Comparison of ENCODE assay signal across 10 cellular contexts in genomic region chr2:238433941-238434845, GRCh38. TPM values are rescaled to one million over a fixed set of nuclear protein-coding genes. Genes with fewer than 3 reads are reported as not detected.
DNase-seq lines count a peak whose midpoint lies in the region; ATAC-seq and TF ChIP-seq lines count a peak whose summit lies in the region.
"Had no signal": no experiment of that assay in that cellular context is flagged by ENCODE, and none has a peak within 500 bp of the region (broad histone marks: within the 10 kb centered on the region; RNA-seq: fewer than 3 reads in every experiment).

No MANE protein-coding gene starts in this region.

- TF ChIP-seq POLR2A in gastroesophageal sphincter (IDR thresholded peaks at IDR 0.05) = no peak
- TF ChIP-seq POLR2A in testis (IDR thresholded peaks at IDR 0.05) = no peak

- DNase-seq in CD8-positive, alpha-beta T cell = no peak
- DNase-seq in PC-3 = peak; percentile 80
- no peak for DNase-seq in chondrocyte (ENCODE audit: low spot score)
- no peak for DNase-seq in neural crest cell (ENCODE audit: low read depth, low spot score)
- DNase-seq in aorta = no peak
- DNase-seq in testis = no peak
- DNase-seq: NCI-H1694, upper lobe of right lung had no signal

- H3K4me3 Mint-ChIP-seq in CD8-positive, alpha-beta T cell = no peak overlapping the region
- H3K4me3 Mint-ChIP-seq in chondrocyte (ENCODE audit: unreplicated experiment) (no peak overlapping the region), neural crest cell (peak overlapping the region; percentile 57)

- H3K9ac ChIP-seq in PC-3 (ENCODE audit: low read length) = peak overlapping the region; percentile 75

- H3K4me1 Mint-ChIP-seq in CD8-positive, alpha-beta T cell (ENCODE audit: low read depth) = peaks cover 68% of the 10 kb centered on the region
- peaks cover 41% of the 10 kb centered on the region for H3K4me1 Mint-ChIP-seq in chondrocyte (ENCODE audit: low read depth)
- H3K4me1 Mint-ChIP-seq in neural crest cell = peaks cover 12% of the 10 kb centered on the region

- peaks cover 16% of the 10 kb centered on the region for H3F3A ChIP-seq in PC-3 (ENCODE audit: low read length, unreplicated experiment)

- no peaks in the 10 kb centered on the region for H4K20me1 ChIP-seq in PC-3 (ENCODE audit: low read length)

- 78 to 83% methylated on average over 6 to 11 of the region's 13 CpGs for WGBS in gastroesophageal sphincter (ENCODE audit: low coverage in 1 of 2), 2 donors
- WGBS in aorta, 2 donors = 86 to 87% methylated on average over 12 to 13 of the region's 13 CpGs
- WGBS in testis, 2 donors = 89 to 91% methylated on average over 13 of the region's 13 CpGs

- peaks cover 16% of the 10 kb centered on the region for H3K4me1 ChIP-seq in CD8-positive, alpha-beta T cell (ENCODE audit: insufficient read depth, low read length)
- peaks cover 63% of the 10 kb centered on the region for H3K4me1 ChIP-seq in PC-3 (ENCODE audit: insufficient read depth, low read length)
- H3K4me1 ChIP-seq in gastroesophageal sphincter = peaks cover 0 to 16% (median 4%) of the 10 kb centered on the region in 3 donors
- H3K4me1 ChIP-seq in aorta (ENCODE audit: control insufficient read depth in 1 of 2, insufficient read depth in 2 of 2, low read length in 2 of 2) = no peaks in the 10 kb centered on the region
- peaks cover 3% of the 10 kb centered on the region for H3K4me1 ChIP-seq in testis

- ATAC-seq in CD8-positive, alpha-beta T cell = no peak
- ATAC-seq in PC-3 (peak; percentile 54), gastroesophageal sphincter (no peak), aorta (ENCODE audit: low FRiP score) (no peak), GM18502 (IDR thresholded peaks at IDR 0.05; ENCODE audit: poor library complexity, unreplicated experiment) (no peak)

- 0 out of 2 replicates have a peak overlapping the region, but pooled peaks have one; percentile 7 for H2AFZ ChIP-seq in PC-3 (ENCODE audit: low read length)

- no peak for TF ChIP-seq EP300 in gastroesophageal sphincter (IDR thresholded peaks at IDR 0.05)

- H3K36me3 ChIP-seq in CD8-positive, alpha-beta T cell (ENCODE audit: insufficient read depth, low read length) = peaks cover 34% of the 10 kb centered on the region
- H3K36me3 ChIP-seq in PC-3 (ENCODE audit: low read depth, low read length) (peaks cover 31% of the 10 kb centered on the region), gastroesophageal sphincter (peaks cover 0 to 58% of the 10 kb centered on the region in 2 donors), aorta (ENCODE audit: control insufficient read depth in 1 of 2, insufficient read depth in 2 of 2, low read length in 1 of 2) (peaks cover 2 to 6% of the 10 kb centered on the region in 2 donors), testis (ENCODE audit: low read depth, missing control alignments) (no peaks in the 10 kb centered on the region)

- POLR2A ChIA-PET in CD8-positive, alpha-beta T cell (lab: Charles Lee) = no interaction called here
- POLR2A ChIA-PET in PC-3 (lab: Charles Lee; ENCODE audit: unreplicated experiment) = interaction anchor here (0.7 kb wide), 1 partner anchor 395 kb away, joined by 5 read pairs; no protein-coding TSS in a partner anchor

- peaks cover 85% of the 10 kb centered on the region for H3K36me3 Mint-ChIP-seq in CD8-positive, alpha-beta T cell
- H3K36me3 Mint-ChIP-seq in chondrocyte (ENCODE audit: low read depth) (peaks cover 26% of the 10 kb centered on the region), neural crest cell (ENCODE audit: low read depth) (peaks cover 26% of the 10 kb centered on the region)

- no peak overlapping the region for H3K27ac ChIP-seq in CD8-positive, alpha-beta T cell (ENCODE audit: low read depth, low read length)
- peak overlapping the region; percentile 98 for H3K27ac ChIP-seq in PC-3 (ENCODE audit: low read length)
- no peak overlapping the region for H3K27ac ChIP-seq in gastroesophageal sphincter
- H3K27ac ChIP-seq in aorta (ENCODE audit: low read depth in 1 of 2, low read length in 2 of 2) = no peak overlapping the region
- no peak overlapping the region for H3K27ac ChIP-seq in testis
- H3K27ac ChIP-seq: upper lobe of right lung had no signal

- H3K27ac Mint-ChIP-seq in CD8-positive, alpha-beta T cell = peak overlapping the region; percentile 53
- peak overlapping the region; percentile 97 for H3K27ac Mint-ChIP-seq in chondrocyte (ENCODE audit: unreplicated experiment)
- peak overlapping the region; percentile 57 for H3K27ac Mint-ChIP-seq in neural crest cell (ENCODE audit: unreplicated experiment)

- H3K4me2 ChIP-seq in PC-3 (ENCODE audit: low read length) = peak overlapping the region; percentile 58

- TSS peak; percentile 29 for BruUV-seq in PC-3 (replicated peaks; lab: Mats Ljungman, UMichigan)

- H3K4me3 ChIP-seq in CD8-positive, alpha-beta T cell (ENCODE audit: low read depth, low read length) = no peak overlapping the region
- H3K4me3 ChIP-seq in PC-3 (ENCODE audit: low read length) (peak overlapping the region; percentile 31; the same call in 1 of the 2 replicates), gastroesophageal sphincter (no peak overlapping the region), aorta (ENCODE audit: low read length in 2 of 2) (no peak overlapping the region), testis (no peak overlapping the region)
- H3K4me3 ChIP-seq: upper lobe of right lung had no signal

- H3K9me3 ChIP-seq in CD8-positive, alpha-beta T cell (ENCODE audit: low read length) = no peaks in the 10 kb centered on the region
- no peaks in the 10 kb centered on the region for H3K9me3 ChIP-seq in PC-3 (ENCODE audit: low read length)
- peaks cover 0 to 11% (median 0%) of the 10 kb centered on the region in 3 donors for H3K9me3 ChIP-seq in gastroesophageal sphincter
- no peaks in the 10 kb centered on the region for H3K9me3 ChIP-seq in aorta (ENCODE audit: control insufficient read depth, low read length)
- H3K9me3 ChIP-seq in testis = no peaks in the 10 kb centered on the region
- H3K9me3 ChIP-seq: upper lobe of right lung had no signal

- TF ChIP-seq CTCF in CD8-positive, alpha-beta T cell (IDR thresholded peaks at IDR 0.05) = no peak
- no peak for TF ChIP-seq CTCF in PC-3 (conservative IDR thresholded peaks at IDR 0.05; ENCODE audit: low read depth, low read length)
- no peak for TF ChIP-seq CTCF in chondrocyte (IDR thresholded peaks at IDR 0.05)
- TF ChIP-seq CTCF in neural crest cell (conservative IDR thresholded peaks at IDR 0.05) = no peak
- no peak for TF ChIP-seq CTCF in gastroesophageal sphincter (IDR thresholded peaks at IDR 0.05)
- TF ChIP-seq CTCF in testis (IDR thresholded peaks at IDR 0.05) = no peak

- H3K27me3 Mint-ChIP-seq in CD8-positive, alpha-beta T cell (ENCODE audit: low read depth) = no peaks in the 10 kb centered on the region
- H3K27me3 Mint-ChIP-seq in chondrocyte (ENCODE audit: low read depth) (no peaks in the 10 kb centered on the region), neural crest cell (ENCODE audit: low read depth) (no peaks in the 10 kb centered on the region)

- H3K27me3 ChIP-seq in CD8-positive, alpha-beta T cell (ENCODE audit: insufficient read depth, low read length) = no peaks in the 10 kb centered on the region
- no peaks in the 10 kb centered on the region for H3K27me3 ChIP-seq in PC-3 (ENCODE audit: low read length)
- no peaks in the 10 kb centered on the region for H3K27me3 ChIP-seq in gastroesophageal sphincter
- no peaks in the 10 kb centered on the region for H3K27me3 ChIP-seq in aorta (ENCODE audit: control insufficient read depth in 1 of 2, insufficient read depth in 2 of 2, low read length in 1 of 2)
- H3K27me3 ChIP-seq in testis = no peaks in the 10 kb centered on the region
- H3K27me3 ChIP-seq: upper lobe of right lung had no signal

- intact Hi-C loops in CD8-positive, alpha-beta T cell (cut with DNase I, micrococcal nuclease) = no loop called here
- intact Hi-C loops in PC-3 (cut with micrococcal nuclease) (loop anchor here (10.0 kb wide), 1 partner anchor 511 kb away; no protein-coding TSS in a partner anchor), aorta (cut with DNase I) (no loop called here), testis (cut with DNase I; ENCODE audit: low total_unique reads) (no loop called here)

- CTCF ChIA-PET in CD8-positive, alpha-beta T cell (lab: Charles Lee) = interaction anchor here (0.8 to 1.0 kb wide), 2 partner anchors 19 to 26 kb away, joined by 3 to 4 read pairs; no protein-coding TSS in a partner anchor
- CTCF ChIA-PET in PC-3 (lab: Charles Lee) = interaction anchor here (0.5 kb wide), 1 partner anchor 80 kb away, joined by 3 read pairs; no protein-coding TSS in a partner anchor

- H3K9me2 ChIP-seq in PC-3 (replicated peaks; ENCODE audit: low read length) = no peaks in the 10 kb centered on the region

- peaks cover 87% of the 10 kb centered on the region for H3K79me2 ChIP-seq in PC-3 (ENCODE audit: low read length)

- H3K9me3 Mint-ChIP-seq in CD8-positive, alpha-beta T cell = peaks cover 4% of the 10 kb centered on the region
- H3K9me3 Mint-ChIP-seq in chondrocyte (ENCODE audit: low read depth) (peaks cover 9% of the 10 kb centered on the region), neural crest cell (no peaks in the 10 kb centered on the region)

RNA-seq across cellular contexts. Expression of gene ASB1, which starts 7.5 kb away (rescaled TPM):
- total RNA-seq in CD8-positive, alpha-beta T cell = 10 to 100 TPM; 16.3 to 25.3 TPM
- total RNA-seq in PC-3 (2014; rRNA removed) (28.9 and 60.0 TPM in 2 replicates), chondrocyte (31.0 to 37.9 TPM (median 34.5 TPM) in 3 replicates), neural crest cell (37.5 and 39.9 TPM in 2 replicates), gastroesophageal sphincter (10 to 100 TPM; 27.9 to 39.3 (median 35.9) TPM), aorta (10 to 100 TPM; 31.3 to 42.8 TPM), testis (10 to 100 TPM; 31.4 to 41.9 TPM)
- polyA plus RNA-seq in aorta (10 to 100 TPM; 20.0 to 45.2 TPM), testis (ENCODE audit: insufficient read depth, low read depth, low replicate concordance) (52.5 TPM)
